Comparison of ENCODE assay signal across 23 cellular contexts in genomic region chr1:209717818-209718217, GRCh38. TPM values are rescaled to one million over a fixed set of nuclear protein-coding genes. Genes with fewer than 3 reads are reported as not detected.
"Had no signal": no experiment of that assay in that cellular context is flagged by ENCODE, and none has a peak within 500 bp of the region (broad histone marks: within the 10 kb centered on the region; RNA-seq: fewer than 3 reads in every experiment).

No MANE protein-coding gene starts in this region.

- DNase-seq: activated CD4-positive, alpha-beta T cell treated with anti-CD3 and anti-CD28 coated beads, Interleukin-2, amount 50 U/mL, for 1 hour; activated CD4-positive, CD25-positive, alpha-beta regulatory T cell; activated CD8-positive, alpha-beta memory T cell treated with anti-CD3 and anti-CD28 coated beads, Interleukin-2, amount 10 ng/mL, durations not matched to agents 7 days and 5 days; activated naive CD4-positive, alpha-beta T cell treated with anti-CD3 and anti-CD28 coated beads, Interleukin-2, amount 10 ng/mL, durations not matched to agents 7 days and 5 days; amygdala; dorsolateral prefrontal cortex; endodermal cell; foreskin keratinocyte; kidney; mesenchymal stem cell; mucosa of descending colon; naive B cell; retina; SJCRH30; stimulated activated CD4-positive, alpha-beta T cell treated with anti-CD3 and anti-CD28 coated beads, Interleukin-2, amount 100 ng/mL, for 24 hours; stomach; T1000 had no signal

- ATAC-seq: activated CD8-positive, alpha-beta memory T cell treated with anti-CD3 and anti-CD28 coated beads, Interleukin-2, amount 10 ng/mL, durations not matched to agents 7 days and 5 days; foreskin keratinocyte; mucosa of descending colon had no signal

- H3K4me3 ChIP-seq: cardiac muscle cell, dorsolateral prefrontal cortex, mucosa of descending colon, SJCRH30, stomach had no signal

- H3K27me3 Mint-ChIP-seq: activated CD8-positive, alpha-beta memory T cell treated with anti-CD3 and anti-CD28 coated beads, Interleukin-2, amount 10 ng/mL, durations not matched to agents 7 days and 5 days; activated naive CD4-positive, alpha-beta T cell treated with anti-CD3 and anti-CD28 coated beads, Interleukin-2, amount 10 ng/mL, durations not matched to agents 7 days and 5 days; type B pancreatic cell had no signal

- H3K9me3 ChIP-seq: mucosa of descending colon, SJCRH30, stomach had no signal

- H3K36me3 Mint-ChIP-seq: activated naive CD4-positive, alpha-beta T cell treated with anti-CD3 and anti-CD28 coated beads, Interleukin-2, amount 10 ng/mL, durations not matched to agents 7 days and 5 days; naive B cell; type B pancreatic cell had no signal

- H3K4me3 Mint-ChIP-seq: activated CD8-positive, alpha-beta memory T cell treated with anti-CD3 and anti-CD28 coated beads, Interleukin-2, amount 10 ng/mL, durations not matched to agents 7 days and 5 days; activated naive CD4-positive, alpha-beta T cell treated with anti-CD3 and anti-CD28 coated beads, Interleukin-2, amount 10 ng/mL, durations not matched to agents 7 days and 5 days; endodermal cell; naive B cell; neural crest cell; type B pancreatic cell had no signal

- H3K4me1 ChIP-seq: SJCRH30 had no signal

- H3K27ac ChIP-seq: cardiac muscle cell, dorsolateral prefrontal cortex, epithelial cell of prostate, foreskin keratinocyte, SJCRH30, stomach had no signal

- H3K4me1 Mint-ChIP-seq: endodermal cell, naive B cell, neural crest cell had no signal

- H3K27ac Mint-ChIP-seq: activated CD8-positive, alpha-beta memory T cell treated with anti-CD3 and anti-CD28 coated beads, Interleukin-2, amount 10 ng/mL, durations not matched to agents 7 days and 5 days; activated naive CD4-positive, alpha-beta T cell treated with anti-CD3 and anti-CD28 coated beads, Interleukin-2, amount 10 ng/mL, durations not matched to agents 7 days and 5 days; endodermal cell; naive B cell; type B pancreatic cell had no signal

- H3K36me3 ChIP-seq: cardiac muscle cell, SJCRH30, stomach had no signal

- H3K9me3 Mint-ChIP-seq: endodermal cell, neural crest cell, type B pancreatic cell had no signal

- H3K27me3 ChIP-seq: dorsolateral prefrontal cortex, foreskin keratinocyte, stomach had no signal

RNA-seq across cellular contexts. Expression of gene HSD11B1, which starts 13.2 kb away (rescaled TPM):
- total RNA-seq: cardiac muscle cell, endodermal cell, neural crest cell, SJCRH30, skeletal muscle tissue had no signal
- polyA plus RNA-seq: cardiac muscle cell had no signal

RNA-seq across cellular contexts. Expression of gene TRAF3IP3, which starts 38.0 kb away (rescaled TPM):
- total RNA-seq: endodermal cell, fibroblast of lung, foreskin keratinocyte, neural crest cell had no signal
- polyA plus RNA-seq: fibroblast of lung had no signal

RNA-seq across cellular contexts. Expression of gene G0S2, which starts 42.6 kb away (rescaled TPM):
- total RNA-seq: endodermal cell had no signal
